8 cellular contexts compared by ENCODE assay signal in the genomic region with DNA sequence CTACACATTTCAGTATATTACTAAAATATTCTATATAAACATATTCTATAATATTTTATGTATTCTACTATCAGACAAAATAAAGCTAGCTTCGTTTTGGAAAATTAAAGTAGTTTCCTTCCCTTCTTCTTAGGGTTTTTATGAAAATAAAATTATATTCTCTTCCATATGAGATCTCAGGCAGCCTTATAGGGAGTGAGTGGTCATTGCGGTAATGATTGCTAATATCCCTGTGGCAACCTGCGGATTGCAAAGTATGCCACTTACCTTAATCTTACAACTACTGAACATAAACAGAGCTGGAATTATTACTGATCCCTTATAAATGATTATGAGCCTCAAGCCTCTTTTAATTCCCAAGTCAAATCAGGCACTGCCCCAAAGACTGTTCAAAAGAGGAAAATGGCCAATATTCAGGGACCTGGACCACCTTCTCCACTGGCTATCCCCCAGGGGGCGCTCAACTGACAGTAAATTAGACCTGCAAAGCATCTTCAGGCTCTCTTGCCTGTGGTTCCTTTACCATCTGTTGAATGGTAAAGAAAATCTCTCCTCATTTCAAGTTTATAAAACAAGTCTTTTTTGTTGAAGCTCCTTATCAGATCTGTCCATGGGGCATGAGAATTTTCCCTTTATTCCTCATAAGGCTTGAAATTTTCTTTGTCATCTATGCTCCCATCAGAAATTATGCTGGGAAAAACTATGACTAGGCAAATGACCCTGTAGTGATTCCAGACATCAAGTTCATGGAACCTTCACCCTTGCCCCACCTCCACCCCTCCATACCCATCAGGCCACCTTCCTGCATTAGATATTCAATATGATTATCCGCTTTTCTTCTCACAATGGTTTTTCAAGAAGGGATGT.
DNase-seq lines count a peak whose midpoint lies in the region; ATAC-seq lines count a peak whose summit lies in the region.

No MANE protein-coding gene starts in this region.

- no peaks in the 10 kb centered on the region for H3K4me1 Mint-ChIP-seq in activated naive CD4-positive, alpha-beta T cell treated with anti-CD3 and anti-CD28 coated beads, Interleukin-2, amount 10 ng/mL, durations not matched to agents 7 days and 5 days

- H3K9me3 Mint-ChIP-seq in activated naive CD4-positive, alpha-beta T cell treated with anti-CD3 and anti-CD28 coated beads, Interleukin-2, amount 10 ng/mL, durations not matched to agents 7 days and 5 days: no peaks in the 10 kb centered on the region

- H3K27me3 Mint-ChIP-seq in activated naive CD4-positive, alpha-beta T cell treated with anti-CD3 and anti-CD28 coated beads, Interleukin-2, amount 10 ng/mL, durations not matched to agents 7 days and 5 days: peaks cover 6% of the 10 kb centered on the region

- no peak overlapping the region for H3K4me3 Mint-ChIP-seq in activated naive CD4-positive, alpha-beta T cell treated with anti-CD3 and anti-CD28 coated beads, Interleukin-2, amount 10 ng/mL, durations not matched to agents 7 days and 5 days

- peak; percentile 90 for ATAC-seq in GM21528 (IDR thresholded peaks at IDR 0.05; ENCODE audit: low FRiP score, unreplicated experiment)
- ATAC-seq in Right ventricle myocardium inferior: peak; percentile 68

- H3K36me3 Mint-ChIP-seq in activated naive CD4-positive, alpha-beta T cell treated with anti-CD3 and anti-CD28 coated beads, Interleukin-2, amount 10 ng/mL, durations not matched to agents 7 days and 5 days: no peaks in the 10 kb centered on the region

- no peak overlapping the region for H3K27ac Mint-ChIP-seq in activated naive CD4-positive, alpha-beta T cell treated with anti-CD3 and anti-CD28 coated beads, Interleukin-2, amount 10 ng/mL, durations not matched to agents 7 days and 5 days

- CTCF ChIA-PET in activated naive CD4-positive, alpha-beta T cell treated with anti-CD3 and anti-CD28 coated beads, Interleukin-2, amount 10 ng/mL, durations not matched to agents 7 days and 5 days (lab: Charles Lee): interaction anchor here (0.7 to 3.2 kb wide), 26 partner anchors 10 to 601 kb away, joined by 3 to 18 read pairs (median 3); a partner anchor contains a TSS

- peak; percentile 0 for DNase-seq in DMS114 treated with DMSO at 0.1 percent for 48 hours (lab: John Stamatoyannopoulos, UW; ENCODE audit: unreplicated experiment)
- DNase-seq in KG1 (lab: John Stamatoyannopoulos, UW): peak; percentile 50
- peak; percentile 61 for DNase-seq in SK-N-DZ (ENCODE audit: low spot score)
- peak; percentile 87 for DNase-seq in activated naive CD4-positive, alpha-beta T cell treated with anti-CD3 and anti-CD28 coated beads, Interleukin-2, amount 10 ng/mL, durations not matched to agents 7 days and 5 days
- peak; percentile 84 for DNase-seq in Right ventricle myocardium inferior (ENCODE audit: missing footprints)
- DNase-seq in pulmonary artery endothelial cell (ENCODE audit: low read depth, low spot score): peak; percentile 39
- DNase-seq in GOT3 (lab: John Stamatoyannopoulos, UW): no peak

- intact Hi-C loops in Right ventricle myocardium inferior (cut with DNase I): loop anchor here (2.0 to 5.0 kb wide), 3 partner anchors 58 to 163 kb away; a partner anchor contains a TSS
